ENCODE assay signal across 17 cellular contexts in genomic region chr11:20088368-20089260, GRCh38.
DNase-seq lines count a peak whose midpoint lies in the region; ATAC-seq and TF ChIP-seq lines count a peak whose summit lies in the region.
"Had no signal": no experiment of that assay in that cellular context is flagged by ENCODE, and none has a peak within 500 bp of the region (broad histone marks: within the 10 kb centered on the region; RNA-seq: fewer than 3 reads in every experiment).

No MANE protein-coding gene starts in this region.

- no TSS peak for BruUV-seq in IMR-90 (replicated peaks; lab: Mats Ljungman, UMichigan)

- H4K8ac ChIP-seq in IMR-90 (ENCODE audit: low read depth in 2 of 2, low read length in 2 of 2) = no peak overlapping the region

- peak; percentile 20 for DNase-seq in NOMO-1 treated with DMSO at 0.1 percent for 48 hours (lab: John Stamatoyannopoulos, UW; ENCODE audit: unreplicated experiment)
- no peak for DNase-seq in NOMO-1 treated with dmso at 0.1 percent for 144 hours (lab: John Stamatoyannopoulos, UW; ENCODE audit: unreplicated experiment)
- peak; percentile 37 for DNase-seq in IMR-90
- peak; percentile 58 for DNase-seq in astrocyte of the spinal cord (ENCODE audit: low read depth, low spot score)
- DNase-seq in renal cortical epithelial cell (ENCODE audit: low read depth) = peak; percentile 30
- no peak for DNase-seq in H7
- DNase-seq in activated CD4-positive, CD25-positive, alpha-beta regulatory T cell treated with anti-CD3 and anti-CD28 coated beads, Interleukin-2, amount 50 U/mL, for 72 hours = no peak
- DNase-seq: activated naive CD4-positive, alpha-beta T cell treated with anti-CD3 and anti-CD28 coated beads, Interleukin-2, amount 10 ng/mL, durations not matched to agents 7 days and 5 days; CD8-positive, alpha-beta memory T cell; MG63; NCI-H69; psoas muscle; stimulated activated CD4-positive, alpha-beta T cell treated with anti-CD3 and anti-CD28 coated beads, Interleukin-15, amount 100 ng/mL, for 24 hours; T-cell had no signal

- no peak overlapping the region for H3K4me3 ChIP-seq in IMR-90 (ENCODE audit: insufficient read depth, low read depth, low read length)
- no peak overlapping the region for H3K4me3 ChIP-seq in astrocyte of the spinal cord (ENCODE audit: low read depth, low read length)
- no peak overlapping the region for H3K4me3 ChIP-seq in H7 (ENCODE audit: insufficient read depth, low read depth, low read length)
- H3K4me3 ChIP-seq: esophagus muscularis mucosa, MG63, psoas muscle had no signal

- H2BK20ac ChIP-seq in IMR-90 (ENCODE audit: low read depth, low read length) = no peak overlapping the region

- ATAC-seq in IMR-90 (ENCODE audit: low read depth) = no peak
- ATAC-seq in HG03196 (IDR thresholded peaks at IDR 0.05; ENCODE audit: unreplicated experiment) = no peak
- ATAC-seq: activated CD4-positive, CD25-positive, alpha-beta regulatory T cell treated with anti-CD3 and anti-CD28 coated beads, Interleukin-2, amount 50 U/mL, for 24 hours; T-cell had no signal

- H3K36me3 ChIP-seq in IMR-90 (ENCODE audit: control insufficient read depth, insufficient read depth, low read length) (peaks cover 46% of the 10 kb centered on the region), H7 (replicated peaks; ENCODE audit: control insufficient read depth, insufficient read depth, low read length) (peaks cover 14% of the 10 kb centered on the region)

- intact Hi-C loops in IMR-90 (cut with micrococcal nuclease) = no loop called here

- no peak overlapping the region for H2AK9ac ChIP-seq in IMR-90 (replicated peaks; ENCODE audit: low read depth, low read length, poor library complexity)

- H3K9me1 ChIP-seq in IMR-90 (ENCODE audit: insufficient read depth, low read length) = no peaks in the 10 kb centered on the region; the same call in 1 of the 2 replicates

- no peak overlapping the region for H4K91ac ChIP-seq in IMR-90 (ENCODE audit: insufficient read depth, low read depth, low read length)

- no peak overlapping the region for H3K18ac ChIP-seq in IMR-90 (ENCODE audit: low read depth, low read length)

- H4K5ac ChIP-seq in IMR-90 (ENCODE audit: low read depth, low read length) = no peak overlapping the region

- H2AFZ ChIP-seq in IMR-90 (replicated peaks; ENCODE audit: low read length, poor library complexity) = no peak overlapping the region

- no peak overlapping the region for H3K9ac ChIP-seq in IMR-90 (ENCODE audit: low read depth, low read length)

- CTCF ChIA-PET in IMR-90 (lab: Yijun Ruan, JAX) = no interaction called here

- H2BK15ac ChIP-seq in IMR-90 (ENCODE audit: low read depth, low read length) = no peak overlapping the region

- H2AK5ac ChIP-seq in IMR-90 (ENCODE audit: low read depth, low read length) = 0 out of 2 replicates have a peak overlapping the region, but pooled peaks have one; percentile 24

- H3K23ac ChIP-seq in IMR-90 (ENCODE audit: low read depth, low read length) = no peak overlapping the region

- no peak for TF ChIP-seq POLR2A in IMR-90 (IDR thresholded peaks at IDR 0.05; ENCODE audit: low read depth, low read length)

- H3K4ac ChIP-seq in IMR-90 (ENCODE audit: low read depth, low read length) = no peak overlapping the region

- 95% methylated on average over 2 of the region's 15 CpGs; no CpG with 5 or more reads in 1 of the 2 experiments for whole genome bisulfite sequencing in IMR-90 (ENCODE audit: extremely low coverage in 2 of 2, insufficient read length in 1 of 2), 2 experiments

- H2BK5ac ChIP-seq in IMR-90 (ENCODE audit: low read depth, low read length, poor library complexity, severe bottlenecking) = no peak overlapping the region

- H3K79me1 ChIP-seq in IMR-90 (ENCODE audit: low read depth in 1 of 2, low read length in 2 of 2) = no peaks in the 10 kb centered on the region

- dilution Hi-C loops in IMR-90 (cut with HindIII; ENCODE audit: low sequenced_read_pairs, unreplicated experiment) = no loop called here

- in situ Hi-C loops in IMR-90 (cut with MboI; ENCODE audit: low sequenced_read_pairs) = no loop called here
- in situ Hi-C loops in astrocyte of the spinal cord (cut with HindIII; ENCODE audit: low sequenced_read_pairs) = no loop called here

- no peaks in the 10 kb centered on the region for H4K20me1 ChIP-seq in IMR-90 (ENCODE audit: insufficient read depth, low read length)

- H3K27me3 ChIP-seq in IMR-90 (ENCODE audit: control insufficient read depth, insufficient read depth, low read length) (no peaks in the 10 kb centered on the region), H7 (ENCODE audit: control insufficient read depth, insufficient read depth, low read length) (no peaks in the 10 kb centered on the region)
- H3K27me3 ChIP-seq: esophagus muscularis mucosa, MG63 had no signal

- no peak overlapping the region for H3K27ac ChIP-seq in IMR-90 (ENCODE audit: insufficient read depth, low read length)
- H3K27ac ChIP-seq: esophagus muscularis mucosa, psoas muscle had no signal

- H3K56ac ChIP-seq in IMR-90 (ENCODE audit: extremely low read depth, insufficient read depth, low read length) = no peak overlapping the region

- no peak overlapping the region for H3K4me2 ChIP-seq in IMR-90 (ENCODE audit: low read depth, low read length)

- H3K4me1 ChIP-seq in IMR-90 (ENCODE audit: control insufficient read depth, insufficient read depth, low read length) = peaks cover 9% of the 10 kb centered on the region

- no peak overlapping the region for H3K14ac ChIP-seq in IMR-90 (replicated peaks; ENCODE audit: low read depth, low read length)

- TF ChIP-seq RAD21 in IMR-90 (IDR thresholded peaks at IDR 0.05; ENCODE audit: low read length) = no peak

- no peaks in the 10 kb centered on the region for H3K9me3 ChIP-seq in IMR-90 (ENCODE audit: control insufficient read depth, insufficient read depth, low read length)
- H3K9me3 ChIP-seq: esophagus muscularis mucosa, MG63, psoas muscle had no signal

- H2BK120ac ChIP-seq in IMR-90 (ENCODE audit: low read depth, low read length) = no peak overlapping the region

- TF ChIP-seq CTCF in IMR-90 (conservative IDR thresholded peaks at IDR 0.05; ENCODE audit: low read depth, low read length) = no peak
- no peak for TF ChIP-seq CTCF in astrocyte of the spinal cord (IDR thresholded peaks at IDR 0.05; ENCODE audit: low read depth, low read length)

- POLR2A ChIA-PET in IMR-90 (lab: Charles Lee; ENCODE audit: unreplicated experiment) = no interaction called here

TF ChIP-seq in IMR-90, 13 proteins besides CTCF, POLR2A, EP300 and RAD21:
- TF ChIP-seq BHLHE40 (IDR thresholded peaks at IDR 0.05; ENCODE audit: low read depth, low read length) (no peak), FOS (IDR thresholded peaks at IDR 0.05; ENCODE audit: low read depth, low read length) (no peak), RCOR1 (IDR thresholded peaks at IDR 0.05; ENCODE audit: insufficient replicate concordance, low read length) (no peak)
TF ChIP-seq in IMR-90: peak in this region for 0.

Comparison
In these comparisons a context has a peak if more than half of its experiments do, and no peak if none do; other contexts are left out.
1. DNase-seq: peak in NOMO-1 treated with DMSO at 0.1 percent for 48 hours (single experiment), IMR-90 (single experiment), astrocyte of the spinal cord (single experiment) and renal cortical epithelial cell (single experiment); none in NOMO-1 treated with dmso at 0.1 percent for 144 hours (single experiment), H7 (single experiment) and activated CD4-positive, CD25-positive, alpha-beta regulatory T cell treated with anti-CD3 and anti-CD28 coated beads, Interleukin-2, amount 50 U/mL, for 72 hours (single experiment).